Comparison of ENCODE assay signal across 9 cellular contexts in the genomic region with DNA sequence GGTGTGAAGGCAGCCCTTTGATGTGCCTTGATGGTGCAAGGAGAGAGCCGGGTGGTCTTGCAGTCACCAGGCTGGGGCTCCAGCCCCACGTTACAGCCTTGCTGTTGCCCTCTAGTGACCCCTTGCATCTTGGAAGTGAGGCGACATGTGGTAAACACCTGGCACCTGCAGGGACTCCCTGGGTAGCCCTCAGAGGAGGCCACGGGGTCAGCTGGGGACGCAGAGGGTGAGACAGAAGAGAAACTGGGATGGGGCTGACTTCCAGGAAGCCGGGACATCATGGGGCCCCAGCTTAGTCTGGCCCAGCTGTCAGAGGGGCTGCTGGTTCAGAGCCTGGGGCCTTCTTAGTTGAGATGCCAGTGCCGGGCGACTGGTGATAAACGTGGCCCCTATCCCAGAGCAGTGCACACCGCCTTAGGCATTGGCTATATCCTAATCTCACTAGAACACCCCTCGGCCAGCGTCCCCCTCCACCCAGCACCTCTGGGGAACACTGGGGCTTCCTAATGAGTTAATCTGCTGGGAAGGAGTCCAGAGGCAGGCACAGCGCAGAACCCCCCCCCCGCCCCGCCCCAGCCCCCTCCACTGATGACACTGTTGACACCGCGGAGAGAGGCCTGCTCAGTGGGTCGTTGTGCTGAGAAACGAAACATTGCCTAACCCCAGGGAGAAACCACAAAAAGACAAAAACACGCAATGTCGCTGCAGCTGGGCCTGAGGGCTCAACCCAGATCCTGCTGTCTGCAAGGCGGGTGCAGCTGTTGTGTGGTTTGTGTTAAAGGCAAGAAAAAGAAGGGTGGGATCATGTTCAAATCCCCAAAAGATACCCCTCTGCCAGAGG.
DNase-seq lines count a peak whose midpoint lies in the region; ATAC-seq and TF ChIP-seq lines count a peak whose summit lies in the region.
"Had no signal": no experiment of that assay in that cellular context is flagged by ENCODE, and none has a peak within 500 bp of the region (broad histone marks: within the 10 kb centered on the region; RNA-seq: fewer than 3 reads in every experiment).

No MANE protein-coding gene starts in this region.

- peaks cover 0 to 79% (median 17%) of the 10 kb centered on the region in 12 donors for H3K4me1 ChIP-seq in heart left ventricle
- H3K4me1 ChIP-seq in mesendoderm (ENCODE audit: control insufficient read depth, low read depth, low read length): no peaks in the 10 kb centered on the region
- H3K4me1 ChIP-seq: parathyroid adenoma had no signal

- H3K27ac ChIP-seq in heart left ventricle (peak overlapping the region in 3 of 12 donors; percentile 17 to 96 (median 52)), mesendoderm (ENCODE audit: low read depth, low read length) (no peak overlapping the region)
- H3K27ac ChIP-seq: parathyroid adenoma had no signal

- H3K9ac ChIP-seq in mesendoderm (ENCODE audit: low read length): no peak overlapping the region
- H3K9ac ChIP-seq: parathyroid adenoma had no signal

- no peaks in the 10 kb centered on the region for H3K79me1 ChIP-seq in mesendoderm (ENCODE audit: low read length)

- no peaks in the 10 kb centered on the region for H3K36me3 ChIP-seq in heart left ventricle
- no peaks in the 10 kb centered on the region for H3K36me3 ChIP-seq in mesendoderm (ENCODE audit: control insufficient read depth, insufficient read depth, low read length)

- H3K18ac ChIP-seq in mesendoderm (ENCODE audit: low read length): no peak overlapping the region

- no peak overlapping the region for H3K23ac ChIP-seq in mesendoderm (ENCODE audit: low read length)

- no peak for TF ChIP-seq CTCF in heart left ventricle (IDR thresholded peaks at IDR 0.05)

- WGBS in heart left ventricle, 4 donors: 58 to 82% (median 74%) methylated on average over 22 of the region's 22 CpGs
- no CpG with 5 or more reads among the region's 22 CpGs for WGBS in mesendoderm (ENCODE audit: extremely low coverage, insufficient coverage, low lambda C conversion rate)

- H2BK5ac ChIP-seq in mesendoderm (ENCODE audit: low read length): no peak overlapping the region

- ATAC-seq in GM18499 (IDR thresholded peaks at IDR 0.05; ENCODE audit: insufficient read depth, unreplicated experiment) (peak; percentile 51), HG02571 (IDR thresholded peaks at IDR 0.05; ENCODE audit: unreplicated experiment) (peak; percentile 45), heart left ventricle (peak in 3 of 4 donors; percentile 55 to 66 (median 63))

- no peak overlapping the region for H2BK15ac ChIP-seq in mesendoderm (replicated peaks; ENCODE audit: low read depth)

- no peak overlapping the region for H3K4ac ChIP-seq in mesendoderm (ENCODE audit: low read depth, low read length)

- H3K56ac ChIP-seq in mesendoderm (ENCODE audit: low read length): no peak overlapping the region

- no peak for TF ChIP-seq POLR2A in heart left ventricle (IDR thresholded peaks at IDR 0.05)

- H3K79me2 ChIP-seq in mesendoderm (ENCODE audit: control insufficient read depth, insufficient read depth, low read length): no peaks in the 10 kb centered on the region
- H3K79me2 ChIP-seq: parathyroid adenoma had no signal

- H2BK120ac ChIP-seq in mesendoderm (ENCODE audit: low read depth, low read length): no peak overlapping the region

- H4K5ac ChIP-seq in mesendoderm (ENCODE audit: low read length): no peak overlapping the region

- H3K9me3 ChIP-seq in heart left ventricle: no peaks in the 10 kb centered on the region

- H2AK5ac ChIP-seq in mesendoderm (ENCODE audit: low read length): no peak overlapping the region

- no peak overlapping the region for H4K8ac ChIP-seq in mesendoderm (ENCODE audit: low read depth, low read length)

- H3K4me3 ChIP-seq in heart left ventricle (no peak overlapping the region), mesendoderm (ENCODE audit: low read length) (no peak overlapping the region)

- DNase-seq in NCI-H69 (lab: John Stamatoyannopoulos, UW): peak; percentile 44
- peak; percentile 25 for DNase-seq in activated T-cell treated with anti-CD3 and anti-CD28 coated beads for 4 hours
- DNase-seq in heart left ventricle: peak; percentile 38 to 82 (median 50)
- DNase-seq in stimulated activated CD4-positive, alpha-beta T cell treated with anti-CD3 and anti-CD28 coated beads, Interleukin-4, amount 100 ng/mL, for 24 hours: peak; percentile 68
- DNase-seq in mesendoderm: no peak
- no peak for DNase-seq in SHP77 treated with DMSO at 0.1 percent for 48 hours (lab: John Stamatoyannopoulos, UW)

- H3K4me2 ChIP-seq in mesendoderm (ENCODE audit: low read length): no peak overlapping the region

- intact Hi-C loops in heart left ventricle (cut with DNase I): loop anchor here in 1 of 10 donors (5.0 kb wide), 1 partner anchor 36 kb away; no protein-coding TSS in a partner anchor

- H3K27me3 ChIP-seq in heart left ventricle (no peaks in the 10 kb centered on the region), mesendoderm (ENCODE audit: insufficient read depth, low read length, poor library complexity) (no peaks in the 10 kb centered on the region)

Comparison
In these comparisons a context has a peak if more than half of its experiments do, and no peak if none do; other contexts are left out.
1. DNase-seq: peak in NCI-H69 (single experiment), activated T-cell treated with anti-CD3 and anti-CD28 coated beads for 4 hours (single experiment), heart left ventricle (5 of 5) and stimulated activated CD4-positive, alpha-beta T cell treated with anti-CD3 and anti-CD28 coated beads, Interleukin-4, amount 100 ng/mL, for 24 hours (single experiment); none in mesendoderm (single experiment) and SHP77 treated with DMSO at 0.1 percent for 48 hours (single experiment).
2. Peak in every context shown above with its lines, with median percentiles within 50 percentile points of each other: ATAC-seq.